ENCODE assay signal across 33 cellular contexts in genomic region chr1:221187174-221187573, GRCh38.
A peak's percentile ranks its signal among the peaks of the same experiment; 100 is the strongest.
DNase-seq lines count a peak whose midpoint lies in the region; ATAC-seq, FAIRE-seq and TF ChIP-seq lines count a peak whose summit lies in the region.
"Had no signal": no experiment of that assay in that cellular context is flagged by ENCODE, and none has a peak within 500 bp of the region (broad histone marks: within the 10 kb centered on the region; RNA-seq: fewer than 3 reads in every experiment).

No MANE protein-coding gene starts in this region.

- WGBS in suprapubic skin, result 60% methylated on average over 1 of the region's 1 CpG
- WGBS in upper lobe of left lung, 2 donors, result 75 to 77% methylated on average over 1 of the region's 1 CpG

- peaks cover 20% of the 10 kb centered on the region for H3K27me3 Mint-ChIP-seq in osteocyte (ENCODE audit: unreplicated experiment)
- H3K27me3 Mint-ChIP-seq: IgD-negative memory B cell had no signal

- DNase-seq in D721Med (ENCODE audit: insufficient read length, low spot score) (no peak), OCI-M1 (lab: John Stamatoyannopoulos, UW) (peak; percentile 46), fibroblast of villous mesenchyme (ENCODE audit: low read depth) (peak; percentile 9), suprapubic skin (ENCODE audit: low spot score in 2 of 2) (no peak), upper lobe of left lung (no peak), osteocyte (ENCODE audit: extremely low spot score, unreplicated experiment) (no peak)
- DNase-seq: activated CD4-positive, alpha-beta T cell treated with anti-CD3 and anti-CD28 coated beads for 48 hours; activated CD8-positive, alpha-beta memory T cell treated with anti-CD3 and anti-CD28 coated beads for 24 hours; activated naive CD8-positive, alpha-beta T cell treated with anti-CD3 and anti-CD28 coated beads, Interleukin-2, amount 50 U/mL, for 24 hours; activated T-cell treated with anti-CD3 and anti-CD28 coated beads, Interleukin-2, amount 50 U/mL, for 4 hours; caudate nucleus; CD8-positive, alpha-beta memory T cell; DMS153; endodermal cell; GDM1; hippocampal formation; left ventricle myocardium inferior; NCI-H1417 treated with DMSO at 0.1 percent for 48 hours; NCI-H2081; NCI-H2227 treated with DMSO at 0.1 percent for 48 hours; NCI-H526 treated with DMSO at 0.1 percent for 48 hours; stimulated activated CD4-positive, alpha-beta T cell treated with anti-CD3 and anti-CD28 coated beads, Interleukin-15, amount 100 ng/mL, for 24 hours; stimulated activated naive CD4-positive, alpha-beta T cell; WERI-Rb-1 had no signal

- no peaks in the 10 kb centered on the region for H3K4me1 ChIP-seq in suprapubic skin
- peaks cover 0 to 4% (median 0%) of the 10 kb centered on the region in 4 donors for H3K4me1 ChIP-seq in upper lobe of left lung
- H3K4me1 ChIP-seq: gastroesophageal sphincter, left ventricle myocardium inferior had no signal

- no peaks in the 10 kb centered on the region for H3K27me3 ChIP-seq in suprapubic skin
- H3K27me3 ChIP-seq in upper lobe of left lung, result no peaks in the 10 kb centered on the region
- H3K27me3 ChIP-seq: gastroesophageal sphincter had no signal

- no peaks in the 10 kb centered on the region for H3K4me1 Mint-ChIP-seq in osteocyte (ENCODE audit: unreplicated experiment)
- H3K4me1 Mint-ChIP-seq: activated naive CD8-positive, alpha-beta T cell treated with anti-CD3 and anti-CD28 coated beads, Interleukin-2, amount 50 U/mL, for 24 hours; B cell; CD8-positive, alpha-beta memory T cell; endodermal cell had no signal

- FAIRE-seq in D721Med (lab: Jason Lieb, UNC), result peak; percentile 25
- FAIRE-seq: GM18507 had no signal

- H3K36me3 ChIP-seq in suprapubic skin (no peaks in the 10 kb centered on the region), upper lobe of left lung (no peaks in the 10 kb centered on the region)
- H3K36me3 ChIP-seq: gastroesophageal sphincter, left ventricle myocardium inferior, WERI-Rb-1 had no signal

- no peak overlapping the region for H3K27ac Mint-ChIP-seq in osteocyte (ENCODE audit: unreplicated experiment)
- H3K27ac Mint-ChIP-seq: activated naive CD8-positive, alpha-beta T cell treated with anti-CD3 and anti-CD28 coated beads, Interleukin-2, amount 50 U/mL, for 24 hours; B cell; CD8-positive, alpha-beta memory T cell; endodermal cell; IgD-negative memory B cell; progenitor cell of endocrine pancreas had no signal

- H3K27ac ChIP-seq in suprapubic skin (no peak overlapping the region), upper lobe of left lung (no peak overlapping the region)
- H3K27ac ChIP-seq: gastroesophageal sphincter, left ventricle myocardium inferior, WERI-Rb-1 had no signal

- H3K9me3 ChIP-seq in suprapubic skin (no peaks in the 10 kb centered on the region), upper lobe of left lung (no peaks in the 10 kb centered on the region)
- H3K9me3 ChIP-seq: gastroesophageal sphincter, left ventricle myocardium inferior had no signal

- H3K36me3 Mint-ChIP-seq in osteocyte (ENCODE audit: unreplicated experiment), result no peaks in the 10 kb centered on the region
- H3K36me3 Mint-ChIP-seq: CD8-positive, alpha-beta memory T cell had no signal

- ATAC-seq in HG02973 (IDR thresholded peaks at IDR 0.05; ENCODE audit: unreplicated experiment), result peak; percentile 71
- no peak for ATAC-seq in upper lobe of left lung (ENCODE audit: low FRiP score in 2 of 2)
- no peak for ATAC-seq in GM18870 (IDR thresholded peaks at IDR 0.05; ENCODE audit: unreplicated experiment)
- ATAC-seq: activated naive CD8-positive, alpha-beta T cell treated with anti-CD3 and anti-CD28 coated beads, Interleukin-2, amount 50 U/mL, for 24 hours; activated T-cell treated with anti-CD3 and anti-CD28 coated beads, Interleukin-2, amount 50 U/mL, for 4 hours; esophagus mucosa; gastroesophageal sphincter; SK-N-SH treated with all-trans-retinoic acid at 6 μM for 48 hours had no signal

- TF ChIP-seq EP300 in suprapubic skin (IDR thresholded peaks at IDR 0.05) (no peak), upper lobe of left lung (IDR thresholded peaks at IDR 0.05) (no peak)

- TF ChIP-seq POLR2A in suprapubic skin (IDR thresholded peaks at IDR 0.05), result no peak
- no peak for TF ChIP-seq POLR2A in upper lobe of left lung (IDR thresholded peaks at IDR 0.05)

- no peaks in the 10 kb centered on the region for H3K9me3 Mint-ChIP-seq in osteocyte (ENCODE audit: unreplicated experiment)
- H3K9me3 Mint-ChIP-seq: activated naive CD8-positive, alpha-beta T cell treated with anti-CD3 and anti-CD28 coated beads, Interleukin-2, amount 50 U/mL, for 24 hours; activated T-cell treated with anti-CD3 and anti-CD28 coated beads, Interleukin-2, amount 50 U/mL, for 4 hours; IgD-negative memory B cell had no signal

- no peak overlapping the region for H3K4me3 ChIP-seq in fibroblast of villous mesenchyme (ENCODE audit: low read depth, low read length)
- no peak overlapping the region for H3K4me3 ChIP-seq in suprapubic skin
- H3K4me3 ChIP-seq in upper lobe of left lung, result no peak overlapping the region
- H3K4me3 ChIP-seq: gastroesophageal sphincter, left ventricle myocardium inferior had no signal

- no peak for TF ChIP-seq CTCF in D721Med (IDR thresholded peaks at IDR 0.05; ENCODE audit: insufficient read depth, missing control alignments)
- TF ChIP-seq CTCF in fibroblast of villous mesenchyme (IDR thresholded peaks at IDR 0.05; ENCODE audit: insufficient read depth, low read depth, low read length), result no peak
- TF ChIP-seq CTCF in suprapubic skin (IDR thresholded peaks at IDR 0.05), result no peak
- no peak for TF ChIP-seq CTCF in upper lobe of left lung (IDR thresholded peaks at IDR 0.05)
- no peak for TF ChIP-seq CTCF in osteocyte (IDR thresholded peaks at IDR 0.05)

- H3K4me3 Mint-ChIP-seq in osteocyte (ENCODE audit: unreplicated experiment), result no peak overlapping the region
- H3K4me3 Mint-ChIP-seq: activated naive CD8-positive, alpha-beta T cell treated with anti-CD3 and anti-CD28 coated beads, Interleukin-2, amount 50 U/mL, for 24 hours; activated T-cell treated with anti-CD3 and anti-CD28 coated beads, Interleukin-2, amount 50 U/mL, for 4 hours; B cell; CD8-positive, alpha-beta memory T cell; endodermal cell; IgD-negative memory B cell had no signal

Comparison
In these comparisons a context has a peak if more than half of its experiments do, and no peak if none do; other contexts are left out.
1. DNase-seq: peak in OCI-M1 (single experiment) and fibroblast of villous mesenchyme (single experiment); none in D721Med (single experiment), suprapubic skin (0 of 2), upper lobe of left lung (0 of 2) and osteocyte (single experiment).